In the genomic region with DNA sequence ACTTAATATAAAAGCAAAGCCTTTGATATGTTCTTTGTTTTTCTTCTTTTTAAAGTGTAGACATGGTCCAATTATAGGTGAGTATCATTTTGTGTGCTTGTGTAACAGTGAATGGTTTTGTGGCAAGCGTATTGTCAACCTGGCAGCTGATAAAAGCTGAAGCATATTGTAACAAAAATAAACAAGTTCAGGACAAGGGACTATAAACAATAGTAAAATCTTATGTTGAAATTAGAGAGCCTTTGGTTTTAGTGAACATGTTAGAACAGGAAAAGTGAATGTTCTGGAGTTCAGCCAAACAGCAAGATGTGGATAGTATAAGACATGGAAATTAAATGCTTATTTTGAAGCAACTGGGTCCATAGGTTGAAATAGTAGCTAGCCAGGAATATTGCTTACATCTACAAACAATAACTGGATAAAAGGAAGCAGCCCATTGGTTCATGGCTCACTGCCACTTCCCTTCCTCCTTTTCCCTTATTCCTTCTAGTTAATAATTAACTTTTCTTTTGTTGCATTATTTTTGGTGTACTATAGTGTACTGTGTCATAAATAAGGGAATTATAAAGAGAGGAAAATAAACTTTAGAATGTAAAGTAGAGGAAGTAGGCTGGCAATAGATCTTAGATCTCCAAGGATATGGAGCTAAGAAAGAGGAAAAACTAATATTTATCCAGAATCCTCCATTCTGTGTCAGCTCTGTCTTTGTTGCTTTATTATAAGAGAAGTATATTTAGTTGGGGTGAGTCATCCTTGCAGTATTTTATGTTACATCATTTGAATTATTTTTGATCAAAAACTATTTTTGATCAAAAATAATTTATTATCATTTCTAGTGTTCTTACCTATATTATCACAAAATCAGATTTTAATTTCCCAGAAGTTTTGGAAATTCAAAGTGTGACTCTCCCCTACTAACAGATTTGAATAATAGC, we compare ENCODE assay signal across 13 cellular contexts.
DNase-seq lines count a peak whose midpoint lies in the region; ATAC-seq lines count a peak whose summit lies in the region.
"Had no signal": no experiment of that assay in that cellular context is flagged by ENCODE, and none has a peak within 500 bp of the region (broad histone marks: within the 10 kb centered on the region; RNA-seq: fewer than 3 reads in every experiment).

No MANE protein-coding gene starts in this region.

- DNase-seq in NCI-H2029 (lab: John Stamatoyannopoulos, UW) (peak; percentile 52), NCI-H2029 treated with DMSO at 0.1 percent for 48 hours (lab: John Stamatoyannopoulos, UW) (no peak), NCI-H69 (lab: John Stamatoyannopoulos, UW) (peak; percentile 52), fibroblast of gingiva (ENCODE audit: low read depth) (peak; percentile 47), skeletal muscle cell (ENCODE audit: low read depth) (peak; percentile 60), NCI-H1048 (lab: John Stamatoyannopoulos, UW) (no peak), CD1c-positive myeloid dendritic cell (ENCODE audit: extremely low spot score) (no peak)
- DNase-seq: activated B cell treated with CpG ODN at 0.5 μM for 24 hours; activated effector memory CD4-positive, alpha-beta T cell treated with anti-CD3 and anti-CD28 coated beads, Interleukin-2, amount 50 U/mL, for 16 hours; immature natural killer cell; NK-92 treated with Interleukin-12 subunit alpha and Interleukin-12 subunit beta, amount 100 ng/mL, for 24 hours had no signal

- no peak overlapping the region for H3K4me3 ChIP-seq in skeletal muscle cell (ENCODE audit: low read depth, low read length)
- H3K4me3 ChIP-seq: tibial nerve had no signal

- peaks cover 68% of the 10 kb centered on the region for H3K36me3 Mint-ChIP-seq in activated T-helper 17 cell treated with anti-CD3 and anti-CD28 coated beads, Interleukin-2, amount 50 U/mL, for 72 hours (ENCODE audit: low read depth)

- H3K4me1 Mint-ChIP-seq in activated T-helper 17 cell treated with anti-CD3 and anti-CD28 coated beads, Interleukin-2, amount 50 U/mL, for 72 hours: no peaks in the 10 kb centered on the region
- H3K4me1 Mint-ChIP-seq: activated B cell treated with CpG ODN at 0.5 μM for 24 hours had no signal

- H3K27ac Mint-ChIP-seq in activated T-helper 17 cell treated with anti-CD3 and anti-CD28 coated beads, Interleukin-2, amount 50 U/mL, for 72 hours: no peak overlapping the region
- H3K27ac Mint-ChIP-seq: activated B cell treated with CpG ODN at 0.5 μM for 24 hours, immature natural killer cell had no signal

- no peak for ATAC-seq in activated T-helper 17 cell treated with anti-CD3 and anti-CD28 coated beads, Interleukin-2, amount 50 U/mL, for 72 hours (replicated peaks)

- H3K4me3 Mint-ChIP-seq in activated T-helper 17 cell treated with anti-CD3 and anti-CD28 coated beads, Interleukin-2, amount 50 U/mL, for 72 hours: no peak overlapping the region
- H3K4me3 Mint-ChIP-seq: activated B cell treated with CpG ODN at 0.5 μM for 24 hours, immature natural killer cell had no signal

- no peaks in the 10 kb centered on the region for H3K9me3 Mint-ChIP-seq in activated T-helper 17 cell treated with anti-CD3 and anti-CD28 coated beads, Interleukin-2, amount 50 U/mL, for 72 hours
- H3K9me3 Mint-ChIP-seq: activated B cell treated with CpG ODN at 0.5 μM for 24 hours had no signal

- no peaks in the 10 kb centered on the region for H3K27me3 Mint-ChIP-seq in activated T-helper 17 cell treated with anti-CD3 and anti-CD28 coated beads, Interleukin-2, amount 50 U/mL, for 72 hours
- H3K27me3 Mint-ChIP-seq: activated B cell treated with CpG ODN at 0.5 μM for 24 hours had no signal

Comparison
In these comparisons a context has a peak if more than half of its experiments do, and no peak if none do; other contexts are left out.
1. DNase-seq: peak in NCI-H2029 (single experiment), NCI-H69 (single experiment), fibroblast of gingiva (single experiment) and skeletal muscle cell (single experiment); none in NCI-H2029 treated with DMSO at 0.1 percent for 48 hours (single experiment), NCI-H1048 (single experiment) and CD1c-positive myeloid dendritic cell (single experiment).